ENCODE assay signal across 8 cellular contexts in genomic region chr3:129399145-129399894, GRCh38. TPM values are rescaled to one million over a fixed set of nuclear protein-coding genes. Genes with fewer than 3 reads are reported as not detected.
DNase-seq lines count a peak whose midpoint lies in the region; ATAC-seq and TF ChIP-seq lines count a peak whose summit lies in the region.

No MANE protein-coding gene starts in this region.

- no peaks in the 10 kb centered on the region for H3K27me3 ChIP-seq in DOHH2 (ENCODE audit: control insufficient read depth, low read length)
- no peaks in the 10 kb centered on the region for H3K27me3 ChIP-seq in Panc1 (ENCODE audit: control insufficient read depth, insufficient read depth, low read length)

- peaks cover 1 to 9% of the 10 kb centered on the region in 2 donors for H3K36me3 Mint-ChIP-seq in activated T-cell treated with anti-CD3 and anti-CD28 coated beads, Interleukin-2, amount 50 U/mL, for 72 hours (ENCODE audit: insufficient read depth in 2 of 2)
- H3K36me3 Mint-ChIP-seq in naive B cell = no peaks in the 10 kb centered on the region
- H3K36me3 Mint-ChIP-seq in stimulated activated memory B cell treated with anti-CD40 and anti-IgM and Interleukin-4, amounts not matched to agents 10 μg/mL and 1 μg/mL and 100 μg/mL, for 72 hours = peaks cover 21% of the 10 kb centered on the region

- peak; percentile 80 for TF ChIP-seq CTCF in DOHH2 (IDR thresholded peaks at IDR 0.05; ENCODE audit: low read depth, low read length, poor library complexity, severe bottlenecking)
- TF ChIP-seq CTCF in Panc1 (IDR thresholded peaks at IDR 0.05) = peak; percentile 97

- peaks cover 2% of the 10 kb centered on the region; the same call in 1 of the 2 replicates for H3F3A ChIP-seq in DOHH2 (ENCODE audit: control insufficient read depth, insufficient read depth)

- peak; percentile 83 for ATAC-seq in GM21723 (IDR thresholded peaks at IDR 0.05; ENCODE audit: unreplicated experiment)
- ATAC-seq in Panc1 = peak; percentile 94
- peak; percentile 78 to 80 for ATAC-seq in activated T-cell treated with anti-CD3 and anti-CD28 coated beads, Interleukin-2, amount 50 U/mL, for 72 hours (replicated peaks in 1 of 2)
- peak; percentile 85 to 90 for ATAC-seq in naive B cell (ENCODE audit: low read depth in 2 of 2)
- ATAC-seq in stimulated activated memory B cell treated with anti-CD40 and anti-IgM and Interleukin-4, amounts not matched to agents 10 μg/mL and 1 μg/mL and 100 μg/mL, for 72 hours = peak; percentile 86

- H3K4me2 ChIP-seq in DOHH2 (ENCODE audit: low read length) = peak overlapping the region; percentile 80

- peak overlapping the region; percentile 89 for H3K4me3 ChIP-seq in DOHH2 (ENCODE audit: low read length)
- peak overlapping the region; percentile 72 to 93 for H3K4me3 ChIP-seq in Panc1 (ENCODE audit: low read depth in 2 of 2, low read length in 2 of 2)

- CTCF ChIA-PET in Panc1 (lab: Charles Lee) = interaction anchor here (0.6 to 1.0 kb wide), 5 partner anchors 29 to 431 kb away, joined by 3 to 20 read pairs (median 7); partner anchors contain the start of gene EFCAB12

- H3K9me3 ChIP-seq in DOHH2 (ENCODE audit: control insufficient read depth, insufficient read depth, low read length) (no peaks in the 10 kb centered on the region), Panc1 (ENCODE audit: control insufficient read depth, insufficient read depth, low read depth, low read length) (no peaks in the 10 kb centered on the region)

- peaks cover 15% of the 10 kb centered on the region for H4K20me1 ChIP-seq in DOHH2 (ENCODE audit: control insufficient read depth, insufficient read depth, low read depth, low read length)

- H3K4me1 ChIP-seq in DOHH2 (ENCODE audit: control insufficient read depth, low read length) (peaks cover 42% of the 10 kb centered on the region), Panc1 (ENCODE audit: control insufficient read depth, insufficient read depth, low read length) (peaks cover 16% of the 10 kb centered on the region)

- peak overlapping the region; percentile 100 for H3K27ac Mint-ChIP-seq in activated T-cell treated with anti-CD3 and anti-CD28 coated beads, Interleukin-2, amount 50 U/mL, for 72 hours
- peak overlapping the region; percentile 98 to 100 (median 98) for H3K27ac Mint-ChIP-seq in naive B cell
- peak overlapping the region; percentile 98 for H3K27ac Mint-ChIP-seq in stimulated activated memory B cell treated with anti-CD40 and anti-IgM and Interleukin-4, amounts not matched to agents 10 μg/mL and 1 μg/mL and 100 μg/mL, for 72 hours

- POLR2A ChIA-PET in Panc1 (lab: Charles Lee) = interaction anchor here (0.6 to 1.2 kb wide), 9 partner anchors 14 to 1801 kb away, joined by 3 to 15 read pairs (median 5); partner anchors contain the start of gene MCM2

- no TSS peak for BruUV-seq in Panc1 (replicated peaks; lab: Mats Ljungman, UMichigan)

- H3K4me3 Mint-ChIP-seq in activated T-cell treated with anti-CD3 and anti-CD28 coated beads, Interleukin-2, amount 50 U/mL, for 72 hours = peak overlapping the region; percentile 99
- H3K4me3 Mint-ChIP-seq in naive B cell = peak overlapping the region; percentile 95 to 100 (median 99)
- peak overlapping the region; percentile 99 for H3K4me3 Mint-ChIP-seq in stimulated activated memory B cell treated with anti-CD40 and anti-IgM and Interleukin-4, amounts not matched to agents 10 μg/mL and 1 μg/mL and 100 μg/mL, for 72 hours

- in situ Hi-C loops in Panc1 (cut with HindIII; ENCODE audit: low pct_unique_long_range_greater_than_20kb, low sequenced_read_pairs) = no loop called here

- no peaks in the 10 kb centered on the region for H3K27me3 Mint-ChIP-seq in activated T-cell treated with anti-CD3 and anti-CD28 coated beads, Interleukin-2, amount 50 U/mL, for 72 hours (ENCODE audit: low read depth)
- H3K27me3 Mint-ChIP-seq in naive B cell = no peaks in the 10 kb centered on the region
- no peaks in the 10 kb centered on the region for H3K27me3 Mint-ChIP-seq in stimulated activated memory B cell treated with anti-CD40 and anti-IgM and Interleukin-4, amounts not matched to agents 10 μg/mL and 1 μg/mL and 100 μg/mL, for 72 hours

- no peaks in the 10 kb centered on the region for H3K9me2 ChIP-seq in DOHH2 (replicated peaks; ENCODE audit: control insufficient read depth, low read length)

- H3K36me3 ChIP-seq in DOHH2 (ENCODE audit: control insufficient read depth, low read length) (peaks cover 34% of the 10 kb centered on the region), Panc1 (ENCODE audit: control insufficient read depth, insufficient read depth, low read length) (peaks cover 3% of the 10 kb centered on the region; the same call in 1 of the 2 replicates)

- H3K9me3 Mint-ChIP-seq in activated T-cell treated with anti-CD3 and anti-CD28 coated beads, Interleukin-2, amount 50 U/mL, for 72 hours = no peaks in the 10 kb centered on the region
- H3K9me3 Mint-ChIP-seq in naive B cell = no peaks in the 10 kb centered on the region
- H3K9me3 Mint-ChIP-seq in stimulated activated memory B cell treated with anti-CD40 and anti-IgM and Interleukin-4, amounts not matched to agents 10 μg/mL and 1 μg/mL and 100 μg/mL, for 72 hours = no peaks in the 10 kb centered on the region

- peak; percentile 90 for DNase-seq in KG1 (lab: John Stamatoyannopoulos, UW)
- DNase-seq in Panc1 (ENCODE audit: low read depth, low spot score) = peak; percentile 98
- peak; percentile 79 to 84 for DNase-seq in activated T-cell treated with anti-CD3 and anti-CD28 coated beads, Interleukin-2, amount 50 U/mL, for 72 hours
- DNase-seq in fibroblast of gingiva (ENCODE audit: low read depth) = peak; percentile 97
- peak; percentile 85 for DNase-seq in naive B cell

- H3K27ac ChIP-seq in DOHH2 (ENCODE audit: low read depth, low read length) (peak overlapping the region; percentile 87), Panc1 (ENCODE audit: low read length) (peak overlapping the region; percentile 96)

- intact Hi-C loops in Panc1 (cut with micrococcal nuclease; ENCODE audit: unreplicated experiment) = no loop called here

- H3K4me1 Mint-ChIP-seq in activated T-cell treated with anti-CD3 and anti-CD28 coated beads, Interleukin-2, amount 50 U/mL, for 72 hours (ENCODE audit: low read depth) = peaks cover 31% of the 10 kb centered on the region
- H3K4me1 Mint-ChIP-seq in naive B cell = peaks cover 32 to 58% (median 45%) of the 10 kb centered on the region in 3 donors
- H3K4me1 Mint-ChIP-seq in stimulated activated memory B cell treated with anti-CD40 and anti-IgM and Interleukin-4, amounts not matched to agents 10 μg/mL and 1 μg/mL and 100 μg/mL, for 72 hours = peaks cover 58% of the 10 kb centered on the region

- H3K79me2 ChIP-seq in DOHH2 (ENCODE audit: control insufficient read depth, low read length) = peaks cover 50% of the 10 kb centered on the region

RNA-seq across cellular contexts. Expression of gene EFCAB12, which starts 29.1 kb away (rescaled TPM):
- 0.54 TPM for total RNA-seq in Panc1 (2021; ENCODE audit: unreplicated experiment)
- 0.81 TPM for polyA plus RNA-seq in Panc1 (2012; ENCODE audit: insufficient read length)
- 1 to 10 TPM; 1.0 to 1.4 TPM for total RNA-seq in activated T-cell treated with anti-CD3 and anti-CD28 coated beads, Interleukin-2, amount 50 U/mL, for 72 hours
- under 1 TPM in 2 of 6 donors, not detected in 4; 0.12 to 0.36 TPM for polyA plus RNA-seq in naive B cell (ENCODE audit: low read depth in 6 of 6)

RNA-seq across cellular contexts. Expression of gene MBD4, which starts 40.4 kb away (rescaled TPM):
- 44.7 TPM for total RNA-seq in Panc1 (2021; ENCODE audit: unreplicated experiment)
- polyA plus RNA-seq in Panc1 (2012; ENCODE audit: insufficient read length) = 32.3 TPM
- 10 to 100 TPM; 55.3 to 60.9 TPM for total RNA-seq in activated T-cell treated with anti-CD3 and anti-CD28 coated beads, Interleukin-2, amount 50 U/mL, for 72 hours
- 100 to 1,000 TPM in 5 of 6 donors, 10 to 100 TPM in 1; 98.2 to 187 (median 127) TPM for polyA plus RNA-seq in naive B cell (ENCODE audit: low read depth in 6 of 6)

RNA-seq across cellular contexts. Expression of gene IFT122, which starts 40.7 kb away (rescaled TPM):
- total RNA-seq in Panc1 (2021; ENCODE audit: unreplicated experiment) = 52.4 TPM
- polyA plus RNA-seq in Panc1 (2012; ENCODE audit: insufficient read length) = 37.9 TPM
- total RNA-seq in activated T-cell treated with anti-CD3 and anti-CD28 coated beads, Interleukin-2, amount 50 U/mL, for 72 hours = 10 to 100 TPM; 20.5 to 26.9 TPM
- polyA plus RNA-seq in naive B cell (ENCODE audit: low read depth in 6 of 6) = 1 to 10 TPM in 5 of 6 donors, not detected in 1; 4.4 to 9.7 (median 5.1) TPM

Comparison
In these comparisons a context has a peak if more than half of its experiments do, and no peak if none do; other contexts are left out.
1. Peak in every context shown above with its lines: DNase-seq, ATAC-seq, H3K4me3 ChIP-seq and H3K27ac ChIP-seq.